In genomic region chr1:86965827-86966182, GRCh38 we compare ENCODE assay signal across 14 cellular contexts.
DNase-seq lines count a peak whose midpoint lies in the region; ATAC-seq and TF ChIP-seq lines count a peak whose summit lies in the region.
"Had no signal": no experiment of that assay in that cellular context is flagged by ENCODE, and none has a peak within 500 bp of the region (broad histone marks: within the 10 kb centered on the region; RNA-seq: fewer than 3 reads in every experiment).

No MANE protein-coding gene starts in this region.

- peak overlapping the region; percentile 55 for H3K9ac ChIP-seq in OCI-LY3 (ENCODE audit: low read length)
- H3K9ac ChIP-seq: BLaER1, SK-N-SH had no signal

- peak overlapping the region; percentile 47 for H3K4me3 ChIP-seq in OCI-LY3 (ENCODE audit: low read length)
- H3K4me3 ChIP-seq: BLaER1, right lobe of liver, uterus had no signal

- peak overlapping the region; percentile 77 for H3K4me2 ChIP-seq in OCI-LY3 (ENCODE audit: low read length)
- H3K4me2 ChIP-seq: BLaER1, SK-N-SH had no signal

- DNase-seq in globus pallidus (ENCODE audit: low spot score) (no peak), HuH-7 (ENCODE audit: low spot score) (no peak)
- DNase-seq in stimulated activated CD4-positive, alpha-beta T cell treated with anti-CD3 and anti-CD28 coated beads, Interleukin-15, amount 100 ng/mL, for 24 hours, result no peak
- DNase-seq: activated naive CD4-positive, alpha-beta T cell treated with Interleukin-2 at 50 U/mL for 16 hours; NCI-H1048; right lobe of liver; uterus had no signal

- H2AFZ ChIP-seq in OCI-LY3 (ENCODE audit: low read depth, low read length), result no peak overlapping the region

- peak; percentile 76 for ATAC-seq in GM18498 (IDR thresholded peaks at IDR 0.05; ENCODE audit: unreplicated experiment)
- ATAC-seq in GM21360 (IDR thresholded peaks at IDR 0.05; ENCODE audit: unreplicated experiment), result peak; percentile 66
- ATAC-seq in HG02981 (IDR thresholded peaks at IDR 0.05; ENCODE audit: unreplicated experiment), result peak; percentile 69
- no peak for ATAC-seq in GM19467 (IDR thresholded peaks at IDR 0.05; ENCODE audit: unreplicated experiment)

- no peaks in the 10 kb centered on the region for H3K27me3 ChIP-seq in OCI-LY3 (ENCODE audit: low read depth, low read length)
- H3K27me3 ChIP-seq: BLaER1, right lobe of liver, uterus had no signal

- peak overlapping the region; percentile 73 for H3K27ac ChIP-seq in OCI-LY3 (ENCODE audit: low read length)
- H3K27ac ChIP-seq: BLaER1, right lobe of liver, uterus had no signal

- no peak for TF ChIP-seq CTCF in OCI-LY3 (IDR thresholded peaks at IDR 0.05; ENCODE audit: low read depth, low read length)

- H3K9me3 ChIP-seq in OCI-LY3 (ENCODE audit: insufficient read depth, low read length), result no peaks in the 10 kb centered on the region
- H3K9me3 ChIP-seq: right lobe of liver, SK-N-SH, uterus had no signal

- H3K79me2 ChIP-seq in OCI-LY3 (ENCODE audit: low read length), result peaks cover 43% of the 10 kb centered on the region

- peaks cover 22% of the 10 kb centered on the region for H3K4me1 ChIP-seq in OCI-LY3 (ENCODE audit: low read length)
- H3K4me1 ChIP-seq: BLaER1, right lobe of liver, uterus had no signal

- H4K20me1 ChIP-seq in OCI-LY3 (ENCODE audit: insufficient read depth, low read length), result peaks cover 2% of the 10 kb centered on the region; the same call in 1 of the 2 replicates

- no peaks in the 10 kb centered on the region for H3K36me3 ChIP-seq in OCI-LY3 (replicated peaks; ENCODE audit: low read depth, low read length)
- H3K36me3 ChIP-seq: BLaER1, right lobe of liver, uterus had no signal
